Comparison of ENCODE assay signal across 22 cellular contexts in genomic region chr10:131891929-131892816, GRCh38. TPM values are rescaled to one million over a fixed set of nuclear protein-coding genes. Genes with fewer than 3 reads are reported as not detected.
A peak's percentile ranks its signal among the peaks of the same experiment; 100 is the strongest.
DNase-seq lines count a peak whose midpoint lies in the region; ATAC-seq and TF ChIP-seq lines count a peak whose summit lies in the region.
"Had no signal": no experiment of that assay in that cellular context is flagged by ENCODE, and none has a peak within 500 bp of the region (broad histone marks: within the 10 kb centered on the region; RNA-seq: fewer than 3 reads in every experiment).

No MANE protein-coding gene starts in this region.

- no peak overlapping the region for H3K4me3 Mint-ChIP-seq in endodermal cell

- WGBS in heart left ventricle, 4 donors, result 73 to 86% (median 81%) methylated on average over 29 of the region's 29 CpGs
- WGBS in endodermal cell (ENCODE audit: insufficient coverage in 1 of 2, insufficient read length in 1 of 2), 2 experiments, result 89 to 90% methylated on average over 23 to 29 of the region's 29 CpGs

- H3K9ac ChIP-seq in HCT116 (ENCODE audit: low read length), result no peak overlapping the region
- H3K9ac ChIP-seq in endodermal cell (ENCODE audit: extremely low read depth, low read length, poor library complexity, severe bottlenecking), result no peak overlapping the region
- H3K9ac ChIP-seq: KMS-11, SK-N-SH had no signal

- no peaks in the 10 kb centered on the region for H3K36me3 Mint-ChIP-seq in endodermal cell (ENCODE audit: low read depth)

- intact Hi-C loops in Right ventricle myocardium superior (cut with DNase I) (no loop called here), heart left ventricle (cut with DNase I) (no loop called here), HCT116 (cut with micrococcal nuclease) (no loop called here), posterior vena cava (cut with DNase I) (loop anchor here in 1 of 2 donors (10.0 kb wide), 1 partner anchor 113 kb away; no protein-coding TSS in a partner anchor)

- H3K4me1 ChIP-seq in heart left ventricle (no peaks in the 10 kb centered on the region), HCT116 (ENCODE audit: control insufficient read depth in 1 of 2, insufficient read depth in 2 of 2, low read length in 2 of 2) (peaks cover 15 to 40% of the 10 kb centered on the region in 2 experiments), endodermal cell (ENCODE audit: control insufficient read depth, insufficient read depth, low read length) (no peaks in the 10 kb centered on the region)
- H3K4me1 ChIP-seq: BE2C had no signal

- CTCF ChIA-PET in HCT116 (lab: Charles Lee), result interaction anchor here (0.6 to 1.2 kb wide), 2 partner anchors 8 to 131 kb away, joined by 3 to 4 read pairs; partner anchors contain the start of gene PPP2R2D

- no peak for TF ChIP-seq RAD21 in HCT116 (IDR thresholded peaks at IDR 0.05; ENCODE audit: low read depth)

- BruUV-seq in HCT116 (replicated peaks; lab: Mats Ljungman, UMichigan), result no TSS peak

- peak; percentile 33 for DNase-seq in Right ventricle myocardium superior
- DNase-seq in heart left ventricle, result no peak
- no peak for DNase-seq in HCT116 (ENCODE audit: low read depth, low spot score)
- peak; percentile 48 for DNase-seq in endodermal cell
- peak; percentile 70 for DNase-seq in posterior vena cava (ENCODE audit: low spot score)
- DNase-seq in cerebellar cortex (ENCODE audit: low spot score), result no peak
- DNase-seq in WERI-Rb-1, result no peak
- DNase-seq: 8988T, ACHN, BE2C, IMR-90, MM.1S, NCI-H1694, NCI-H2029 treated with DMSO at 0.1 percent for 48 hours, NCI-H2227 treated with DMSO at 0.1 percent for 48 hours, NCI-H526 treated with DMSO at 0.1 percent for 48 hours, SIG-M5, SK-N-SH, SW 1271 had no signal

- no peak for TF ChIP-seq POLR2A in heart left ventricle (IDR thresholded peaks at IDR 0.05)
- TF ChIP-seq POLR2A in HCT116 (IDR thresholded peaks at IDR 0.05; ENCODE audit: borderline replicate concordance, extremely low read depth, insufficient read depth, insufficient read length), result no peak

- TF ChIP-seq CTCF in heart left ventricle (IDR thresholded peaks at IDR 0.05) (no peak), HCT116 (IDR thresholded peaks at IDR 0.05 in 2 of 3, conservative IDR thresholded peaks at IDR 0.05 in 1 of 3; ENCODE audit: borderline replicate concordance in 1 of 3, insufficient read depth in 1 of 3, low read depth in 2 of 3, low read length in 2 of 3) (no peak), endodermal cell (conservative IDR thresholded peaks at IDR 0.05) (no peak), WERI-Rb-1 (IDR thresholded peaks at IDR 0.05; ENCODE audit: low read depth, low read length) (no peak)

- H3K27ac Mint-ChIP-seq in endodermal cell, result no peak overlapping the region

- POLR2A ChIA-PET in HCT116 (lab: Charles Lee), result interaction anchor here (1.5 kb wide), 1 partner anchor 11 kb away, joined by 3 read pairs; no protein-coding TSS in a partner anchor

- no peaks in the 10 kb centered on the region for H3K9me3 Mint-ChIP-seq in endodermal cell

- no peaks in the 10 kb centered on the region for H3K36me3 ChIP-seq in heart left ventricle
- no peaks in the 10 kb centered on the region for H3K36me3 ChIP-seq in HCT116 (ENCODE audit: control insufficient read depth in 1 of 2, insufficient read depth in 2 of 2, low read length in 2 of 2)
- H3K36me3 ChIP-seq in endodermal cell (ENCODE audit: control insufficient read depth, insufficient read depth, low read length), result no peaks in the 10 kb centered on the region
- H3K36me3 ChIP-seq in WERI-Rb-1, result no peaks in the 10 kb centered on the region
- H3K36me3 ChIP-seq: BE2C had no signal

- no peaks in the 10 kb centered on the region for H3K4me1 Mint-ChIP-seq in endodermal cell

- H3K9me3 ChIP-seq in heart left ventricle (no peaks in the 10 kb centered on the region), HCT116 (ENCODE audit: control insufficient read depth in 1 of 2, insufficient read depth in 1 of 2, low read depth in 1 of 2, low read length in 2 of 2) (no peaks in the 10 kb centered on the region), endodermal cell (ENCODE audit: control insufficient read depth, low read length) (no peaks in the 10 kb centered on the region), WERI-Rb-1 (ENCODE audit: severe bottlenecking) (no peaks in the 10 kb centered on the region)
- H3K9me3 ChIP-seq: BE2C, SK-N-SH had no signal

- RAD21 ChIA-PET in HCT116 (lab: Charles Lee; ENCODE audit: low non-redundant PET in 1 of 2, low total read pairs in 2 of 2, uncharacterized antibody in 2 of 2, unreplicated experiment in 2 of 2), result no interaction called here

- no peak overlapping the region for H2AFZ ChIP-seq in HCT116 (ENCODE audit: low read depth, low read length, poor library complexity, severe bottlenecking)

- no peaks in the 10 kb centered on the region for H3K9me2 ChIP-seq in HCT116 (ENCODE audit: insufficient read depth)
- H3K9me2 ChIP-seq: SK-N-SH had no signal

- H3K27me3 ChIP-seq in heart left ventricle (peaks cover 0 to 46% (median 5%) of the 10 kb centered on the region in 9 donors), HCT116 (ENCODE audit: insufficient read depth, low read length) (no peaks in the 10 kb centered on the region), endodermal cell (ENCODE audit: control insufficient read depth, insufficient read depth, low read length, poor library complexity, severe bottlenecking) (peaks cover 41% of the 10 kb centered on the region), WERI-Rb-1 (ENCODE audit: insufficient read depth, low read depth, severe bottlenecking) (peaks cover 92% of the 10 kb centered on the region)
- H3K27me3 ChIP-seq: BE2C had no signal

- no peak for ATAC-seq in Right ventricle myocardium superior (ENCODE audit: poor library complexity)
- ATAC-seq in heart left ventricle, result no peak
- no peak for ATAC-seq in HCT116
- ATAC-seq in HG03460 (IDR thresholded peaks at IDR 0.05; ENCODE audit: unreplicated experiment), result no peak

- H3K27ac ChIP-seq in heart left ventricle (no peak overlapping the region), HCT116 (ENCODE audit: low read depth, low read length) (no peak overlapping the region; the same call in 1 of the 2 replicates), endodermal cell (ENCODE audit: low read depth, low read length) (no peak overlapping the region), WERI-Rb-1 (no peak overlapping the region)
- H3K27ac ChIP-seq: KMS-11, RWPE1 had no signal

- H3K4me3 ChIP-seq in heart left ventricle (no peak overlapping the region), HCT116 (replicated peaks in 1 of 2; ENCODE audit: low read depth in 1 of 2, low read length in 2 of 2) (peak overlapping the region in 1 of 2 experiments; percentile 50; a peak in 2 of 4 replicates), endodermal cell (ENCODE audit: low read length) (no peak overlapping the region), WERI-Rb-1 (ENCODE audit: low read depth, low read length) (no peak overlapping the region)

- no peaks in the 10 kb centered on the region for H3K79me2 ChIP-seq in HCT116 (ENCODE audit: insufficient read depth, low read length)

- no peaks in the 10 kb centered on the region for H4K20me1 ChIP-seq in HCT116 (ENCODE audit: insufficient read depth)

- H3K4me2 ChIP-seq in HCT116 (ENCODE audit: low read length), result peak overlapping the region; percentile 80
- H3K4me2 ChIP-seq: KMS-11, SK-N-SH had no signal

- peaks cover 42% of the 10 kb centered on the region for H3K27me3 Mint-ChIP-seq in endodermal cell (ENCODE audit: insufficient read depth)

TF ChIP-seq in HCT116, 20 proteins besides CTCF, POLR2A, EP300 and RAD21:
- TF ChIP-seq TCF7L2 (IDR thresholded peaks at IDR 0.05; ENCODE audit: borderline replicate concordance, extremely low read depth, insufficient read depth, insufficient read length) (no peak), SP1 (IDR thresholded peaks at IDR 0.05; ENCODE audit: low read depth) (no peak)
TF ChIP-seq in HCT116: peak in this region for 0.

RNA-seq across cellular contexts. Expression of gene PPP2R2D, which starts 8.6 kb away (rescaled TPM):
- total RNA-seq in Right ventricle myocardium superior (33.9 TPM), heart left ventricle (10 to 100 TPM; 29.4 to 43.4 (median 37.3) TPM), HCT116 (2021; ENCODE audit: unreplicated experiment) (18.1 TPM), endodermal cell (10 to 100 TPM; 35.5 to 37.5 TPM), posterior vena cava (10 to 100 TPM; 23.5 to 23.7 TPM)
- 10 to 100 TPM; 34.4 to 34.9 TPM for polyA plus RNA-seq in heart left ventricle
- polyA plus RNA-seq in HCT116 (2012), result 11.4 and 13.2 TPM in 2 replicates
- 36.0 TPM for polyA plus RNA-seq in endodermal cell (2013, experiment 1 of 2)
- 35.4 TPM for polyA plus RNA-seq in endodermal cell (2013, experiment 2 of 2)

Comparison
In these comparisons a context has a peak if more than half of its experiments do, and no peak if none do; other contexts are left out.
1. DNase-seq: peak in Right ventricle myocardium superior (single experiment), endodermal cell (single experiment) and posterior vena cava (single experiment); none in heart left ventricle (0 of 5), HCT116 (single experiment), cerebellar cortex (single experiment) and WERI-Rb-1 (single experiment).